ENCODE assay signal across 8 cellular contexts in genomic region chr4:2842667-2843022, GRCh38. TPM values are rescaled to one million over a fixed set of nuclear protein-coding genes. Genes with fewer than 3 reads are reported as not detected.
DNase-seq lines count a peak whose midpoint lies in the region; ATAC-seq, FAIRE-seq and TF ChIP-seq lines count a peak whose summit lies in the region.

No MANE protein-coding gene starts in this region.

- H3K4me3 Mint-ChIP-seq in activated CD4-positive, alpha-beta memory T cell treated with anti-CD3 and anti-CD28 coated beads for 36 hours = peak overlapping the region; percentile 79
- peak overlapping the region; percentile 85 for H3K4me3 Mint-ChIP-seq in stimulated activated effector memory CD8-positive, alpha-beta T cell treated with anti-CD3 and anti-CD28 coated beads, Interleukin-12 subunit alpha, Interleukin-12 subunit beta, amount 100 ng/mL, for 72 hours

- CTCF ChIA-PET in activated CD4-positive, alpha-beta memory T cell treated with anti-CD3 and anti-CD28 coated beads for 36 hours (lab: Charles Lee) = interaction anchor here (0.6 kb wide), 1 partner anchor 112 kb away, joined by 3 read pairs; no protein-coding TSS in a partner anchor

- POLR2A ChIA-PET in activated CD4-positive, alpha-beta memory T cell treated with anti-CD3 and anti-CD28 coated beads for 36 hours (lab: Charles Lee) = interaction anchor here (1.1 to 1.4 kb wide), 2 partner anchors 14 to 57 kb away, joined by 3 read pairs; no protein-coding TSS in a partner anchor

- no peaks in the 10 kb centered on the region for H3K27me3 Mint-ChIP-seq in activated CD4-positive, alpha-beta memory T cell treated with anti-CD3 and anti-CD28 coated beads for 36 hours

- peaks cover 3% of the 10 kb centered on the region for H3K9me3 Mint-ChIP-seq in activated CD4-positive, alpha-beta memory T cell treated with anti-CD3 and anti-CD28 coated beads for 36 hours
- H3K9me3 Mint-ChIP-seq in stimulated activated effector memory CD8-positive, alpha-beta T cell treated with anti-CD3 and anti-CD28 coated beads, Interleukin-12 subunit alpha, Interleukin-12 subunit beta, amount 100 ng/mL, for 72 hours = no peaks in the 10 kb centered on the region

- no peak for FAIRE-seq in GM12891 (lab: Jason Lieb, UNC)

- TF ChIP-seq POLR2A in GM12891 (IDR thresholded peaks at IDR 0.05; ENCODE audit: low read depth, low read length) = no peak

- intact Hi-C loops in activated CD4-positive, alpha-beta memory T cell treated with anti-CD3 and anti-CD28 coated beads for 36 hours (cut with micrococcal nuclease) = loop anchor here (5.0 kb wide), 1 partner anchor 45 kb away; no protein-coding TSS in a partner anchor

- H3K4me3 ChIP-seq in iPS-11a (ENCODE audit: low read depth, low read length) = peak overlapping the region; percentile 73

- peaks cover 10% of the 10 kb centered on the region for H3K36me3 Mint-ChIP-seq in activated CD4-positive, alpha-beta memory T cell treated with anti-CD3 and anti-CD28 coated beads for 36 hours
- peaks cover 49% of the 10 kb centered on the region for H3K36me3 Mint-ChIP-seq in stimulated activated effector memory CD8-positive, alpha-beta T cell treated with anti-CD3 and anti-CD28 coated beads, Interleukin-12 subunit alpha, Interleukin-12 subunit beta, amount 100 ng/mL, for 72 hours

- peaks cover 52% of the 10 kb centered on the region for H3K4me1 Mint-ChIP-seq in activated CD4-positive, alpha-beta memory T cell treated with anti-CD3 and anti-CD28 coated beads for 36 hours (ENCODE audit: low read depth)
- H3K4me1 Mint-ChIP-seq in stimulated activated effector memory CD8-positive, alpha-beta T cell treated with anti-CD3 and anti-CD28 coated beads, Interleukin-12 subunit alpha, Interleukin-12 subunit beta, amount 100 ng/mL, for 72 hours = peaks cover 57% of the 10 kb centered on the region

- DNase-seq in NCI-H2107 treated with DMSO at 0.1 percent for 48 hours (lab: John Stamatoyannopoulos, UW; ENCODE audit: unreplicated experiment) (peak; percentile 20), NCI-H2107 (lab: John Stamatoyannopoulos, UW) (no peak), GM12891 (ENCODE audit: insufficient read length, low spot score) (no peak), GF-D8 (lab: John Stamatoyannopoulos, UW) (no peak), middle frontal gyrus (ENCODE audit: extremely low spot score, low spot score) (no peak)
- no peak for DNase-seq in activated CD4-positive, alpha-beta memory T cell treated with anti-CD3 and anti-CD28 coated beads for 36 hours
- no peak for DNase-seq in stimulated activated effector memory CD8-positive, alpha-beta T cell treated with anti-CD3 and anti-CD28 coated beads, Interleukin-12 subunit alpha, Interleukin-12 subunit beta, amount 100 ng/mL, for 72 hours (ENCODE audit: low spot score in 2 of 2)

- no peak for ATAC-seq in stimulated activated effector memory CD8-positive, alpha-beta T cell treated with anti-CD3 and anti-CD28 coated beads, Interleukin-12 subunit alpha, Interleukin-12 subunit beta, amount 100 ng/mL, for 72 hours

- peak overlapping the region; percentile 74 for H3K27ac Mint-ChIP-seq in activated CD4-positive, alpha-beta memory T cell treated with anti-CD3 and anti-CD28 coated beads for 36 hours
- H3K27ac Mint-ChIP-seq in stimulated activated effector memory CD8-positive, alpha-beta T cell treated with anti-CD3 and anti-CD28 coated beads, Interleukin-12 subunit alpha, Interleukin-12 subunit beta, amount 100 ng/mL, for 72 hours = peak overlapping the region; percentile 88

TF ChIP-seq in GM12891, 5 proteins besides CTCF, POLR2A, EP300 and RAD21:
- TF ChIP-seq TAF1 (IDR thresholded peaks at IDR 0.05; ENCODE audit: low read depth, low read length) = no peak

RNA-seq across cellular contexts. Expression of gene ADD1, which starts 1.0 kb away (rescaled TPM):
- total RNA-seq in activated CD4-positive, alpha-beta memory T cell treated with anti-CD3 and anti-CD28 coated beads for 36 hours = 100 to 1,000 TPM; 212 TPM
- polyA plus RNA-seq in GM12891 (2012; ENCODE audit: low read depth, missing spikeins) = 112 TPM

RNA-seq across cellular contexts. Expression of gene SH3BP2, which starts 49.8 kb away (rescaled TPM):
- total RNA-seq in activated CD4-positive, alpha-beta memory T cell treated with anti-CD3 and anti-CD28 coated beads for 36 hours = 10 to 100 TPM; 55.9 to 62.8 TPM
- 26.2 TPM for polyA plus RNA-seq in GM12891 (2012; ENCODE audit: low read depth, missing spikeins)
